1 cellular context compared by ENCODE assay signal in the genomic region with DNA sequence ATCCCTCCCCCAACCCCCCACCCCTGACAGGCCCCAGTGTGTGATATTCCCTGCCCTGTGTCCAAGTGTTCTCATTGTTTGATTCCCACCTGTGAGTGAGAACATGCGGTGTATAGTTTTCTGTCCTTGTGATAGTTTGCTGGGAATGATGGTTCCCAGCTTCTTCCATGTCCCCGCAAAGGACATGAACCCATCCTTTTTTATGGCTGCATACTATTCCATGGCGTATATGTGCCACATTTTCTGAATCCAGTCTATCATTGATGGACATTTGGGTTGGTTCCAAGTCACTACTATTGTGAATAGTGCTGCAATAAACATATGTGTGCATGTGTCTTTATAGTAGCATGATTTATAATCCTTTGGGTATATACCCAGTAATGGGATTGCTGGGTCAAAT. TPM values are rescaled to one million over a fixed set of nuclear protein-coding genes. Genes with fewer than 3 reads are reported as not detected.
"Had no signal": no experiment of that assay in that cellular context is flagged by ENCODE, and none has a peak within 500 bp of the region (broad histone marks: within the 10 kb centered on the region; RNA-seq: fewer than 3 reads in every experiment).

No MANE protein-coding gene starts in this region.

RNA-seq across cellular contexts. Expression of a gene that starts 29.9 kb away (rescaled TPM):
- total RNA-seq: G401 had no signal
